Comparison of ENCODE assay signal across 13 cellular contexts in the genomic region with DNA sequence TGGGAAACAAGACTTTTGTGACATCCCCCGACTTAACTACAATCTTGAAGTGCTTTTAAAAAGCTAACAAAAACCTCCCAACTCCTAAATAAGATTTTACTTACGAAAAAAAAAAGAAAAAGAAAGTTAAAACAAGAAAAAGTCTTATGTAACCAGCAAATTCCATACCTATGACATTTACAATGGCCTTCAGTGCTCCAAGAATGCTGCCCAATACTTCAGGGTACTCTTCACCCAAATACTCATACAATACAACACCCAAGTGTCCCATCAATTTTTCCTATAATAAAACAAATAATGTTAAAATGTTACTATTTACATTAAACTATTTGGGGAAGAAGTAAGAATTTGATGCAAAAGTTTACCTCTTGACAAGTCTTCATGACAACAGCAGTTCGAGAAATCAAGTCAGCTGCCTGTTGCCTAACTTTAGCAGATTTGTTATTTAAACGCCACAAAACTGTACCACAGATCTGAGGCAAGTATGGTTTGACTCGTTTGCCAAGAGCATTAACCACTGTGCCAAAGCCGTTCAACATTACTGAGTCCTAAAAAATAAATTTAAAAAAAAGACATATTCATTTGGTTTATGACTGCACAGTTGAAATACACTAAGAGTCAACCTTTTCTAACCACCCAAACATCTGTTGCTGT.
"Had no signal": no experiment of that assay in that cellular context is flagged by ENCODE, and none has a peak within 500 bp of the region (broad histone marks: within the 10 kb centered on the region; RNA-seq: fewer than 3 reads in every experiment).

No MANE protein-coding gene starts in this region.

- H3K4me1 ChIP-seq: adrenal gland, right atrium auricular region had no signal

- H3K4me3 ChIP-seq: adrenal gland, lung, right atrium auricular region had no signal

- H3K27ac ChIP-seq: right atrium auricular region had no signal

- H3K9me3 ChIP-seq: adrenal gland, right atrium auricular region had no signal

- H3K27me3 ChIP-seq: adrenal gland, right atrium auricular region had no signal

- ATAC-seq: activated CD4-positive, CD25-positive, alpha-beta regulatory T cell treated with anti-CD3 and anti-CD28 coated beads, Interleukin-2, amount 50 U/mL, for 24 hours; activated CD8-positive, alpha-beta memory T cell treated with anti-CD3 and anti-CD28 coated beads, Interleukin-2, amount 10 ng/mL, durations not matched to agents 7 days and 5 days; left cardiac atrium; stimulated activated effector memory CD8-positive, alpha-beta T cell treated with anti-CD3 and anti-CD28 coated beads, Interleukin-12 subunit alpha, Interleukin-12 subunit beta, amount 100 ng/mL, for 72 hours had no signal

- DNase-seq: activated CD4-positive, alpha-beta T cell treated with anti-CD3 and anti-CD28 coated beads, Interleukin-2, amount 50 U/mL, for 48 hours; activated CD8-positive, alpha-beta memory T cell treated with anti-CD3 and anti-CD28 coated beads, Interleukin-2, amount 10 ng/mL, durations not matched to agents 7 days and 5 days; activated naive CD4-positive, alpha-beta T cell; adrenal gland; effector memory CD4-positive, alpha-beta T cell; immature natural killer cell; left cardiac atrium; midbrain; substantia nigra had no signal
